ENCODE assay signal across 14 cellular contexts in genomic region chr9:81559741-81560140, GRCh38.
DNase-seq lines count a peak whose midpoint lies in the region; TF ChIP-seq lines count a peak whose summit lies in the region.
"Had no signal": no experiment of that assay in that cellular context is flagged by ENCODE, and none has a peak within 500 bp of the region (broad histone marks: within the 10 kb centered on the region; RNA-seq: fewer than 3 reads in every experiment).

No MANE protein-coding gene starts in this region.

- peaks cover 40% of the 10 kb centered on the region for H3K4me1 ChIP-seq in mesodermal cell (ENCODE audit: control insufficient read depth, insufficient read depth, low read length, poor library complexity, severe bottlenecking)

- no peak for TF ChIP-seq CTCF in AG09319 (IDR thresholded peaks at IDR 0.05; ENCODE audit: low read depth, low read length)
- TF ChIP-seq CTCF in choroid plexus epithelial cell (conservative IDR thresholded peaks at IDR 0.05; ENCODE audit: low read depth, low read length) = no peak

- no peaks in the 10 kb centered on the region for H3K36me3 ChIP-seq in mesodermal cell (ENCODE audit: control insufficient read depth, insufficient read depth, low read length)
- H3K36me3 ChIP-seq: adrenal gland, heart right ventricle had no signal

- DNase-seq in AG09319 (ENCODE audit: extremely low read depth, low read depth) (peak; percentile 77), M059J (ENCODE audit: low read depth) (peak; percentile 98), choroid plexus epithelial cell (ENCODE audit: low read depth) (peak; percentile 98), NCI-H2107 (lab: John Stamatoyannopoulos, UW) (no peak), DMS53 treated with DMSO at 0.1 percent for 48 hours (lab: John Stamatoyannopoulos, UW; ENCODE audit: unreplicated experiment) (no peak), GOT3 (lab: John Stamatoyannopoulos, UW) (no peak)
- DNase-seq in activated CD8-positive, alpha-beta memory T cell treated with anti-CD3 and anti-CD28 coated beads, Interleukin-2, amount 50 U/mL, for 4 hours = no peak
- DNase-seq: activated CD4-positive, alpha-beta T cell treated with anti-CD3 and anti-CD28 coated beads, Interleukin-2, amount 50 U/mL, for 1 hour; CD4-positive, CD25-positive, alpha-beta regulatory T cell; heart right ventricle; natural killer cell; NCI-H1694 treated with DMSO at 0.1 percent for 48 hours had no signal

- H3K27ac ChIP-seq in mesodermal cell (ENCODE audit: low read depth, low read length, severe bottlenecking) = peak overlapping the region; percentile 84

- H3K4me3 ChIP-seq in choroid plexus epithelial cell (ENCODE audit: low read depth, low read length) = no peak overlapping the region
- no peak overlapping the region for H3K4me3 ChIP-seq in mesodermal cell (ENCODE audit: extremely low read depth, insufficient read depth, low read length, poor library complexity, severe bottlenecking)
- H3K4me3 ChIP-seq: adrenal gland, heart right ventricle had no signal

- H3K9me3 ChIP-seq in mesodermal cell (ENCODE audit: control insufficient read depth, low read length) = no peaks in the 10 kb centered on the region
- H3K9me3 ChIP-seq: adrenal gland, heart right ventricle had no signal

- 32 to 56% methylated on average over 3 to 4 of the region's 4 CpGs for WGBS in mesodermal cell (ENCODE audit: insufficient coverage in 2 of 2), 2 experiments

Comparison
In these comparisons a context has a peak if more than half of its experiments do, and no peak if none do; other contexts are left out.
1. DNase-seq: peak in AG09319 (single experiment), M059J (single experiment) and choroid plexus epithelial cell (single experiment); none in NCI-H2107 (single experiment), DMS53 treated with DMSO at 0.1 percent for 48 hours (single experiment), GOT3 (single experiment) and activated CD8-positive, alpha-beta memory T cell treated with anti-CD3 and anti-CD28 coated beads, Interleukin-2, amount 50 U/mL, for 4 hours (single experiment).